Comparison of ENCODE assay signal across 1 cellular context in the genomic region with DNA sequence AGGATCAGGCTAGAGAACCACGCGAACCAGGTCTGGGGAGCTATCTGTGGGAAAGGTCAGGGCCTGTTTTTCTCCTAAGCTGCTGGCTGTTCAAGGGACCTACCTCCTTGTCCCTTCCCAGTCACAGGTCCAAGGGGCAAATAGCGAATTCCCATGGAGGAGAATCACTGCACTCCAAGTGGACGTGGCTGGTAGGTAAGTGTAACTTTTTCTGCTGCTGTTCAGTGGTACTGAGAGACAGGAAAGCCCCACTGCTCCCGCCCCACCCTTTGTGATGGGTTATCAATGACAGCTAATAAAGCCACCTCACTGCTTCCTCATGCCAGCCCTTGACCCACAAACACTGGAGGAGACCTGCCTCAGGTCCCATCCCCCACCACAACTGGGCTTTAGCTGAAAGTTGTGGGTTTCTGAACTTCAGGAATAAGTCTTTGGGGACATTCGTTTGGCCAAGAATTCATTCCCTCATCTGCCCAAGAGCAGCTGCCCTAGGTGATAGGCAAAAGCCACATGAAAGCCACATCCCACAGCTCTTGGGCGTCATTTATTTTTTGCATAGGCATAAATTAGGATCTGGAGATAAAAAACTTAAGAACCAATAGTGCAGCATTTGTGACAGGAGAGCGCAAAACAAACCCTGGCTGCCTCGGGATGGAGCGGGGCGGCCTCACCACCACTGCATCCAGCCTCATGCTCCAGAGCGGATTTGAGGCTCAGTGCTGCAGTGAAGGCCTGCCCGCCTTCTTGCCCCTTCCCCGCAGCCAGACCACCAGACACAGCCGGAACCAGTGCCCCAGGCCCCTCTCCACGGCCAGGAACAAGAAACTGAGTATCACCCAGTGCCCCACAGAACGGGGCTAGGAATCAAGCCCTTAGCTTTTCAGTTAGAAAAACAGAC.
TF ChIP-seq lines count a peak whose summit lies in the region.

No MANE protein-coding gene starts in this region.

TF ChIP-seq in endothelial cell of umbilical vein, 7 proteins besides CTCF, POLR2A, EP300 and RAD21:
- TF ChIP-seq, protein P1, sequence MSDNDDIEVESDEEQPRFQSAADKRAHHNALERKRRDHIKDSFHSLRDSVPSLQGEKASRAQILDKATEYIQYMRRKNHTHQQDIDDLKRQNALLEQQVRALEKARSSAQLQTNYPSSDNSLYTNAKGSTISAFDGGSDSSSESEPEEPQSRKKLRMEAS (IDR thresholded peaks at IDR 0.05; ENCODE audit: insufficient read depth, insufficient read length): no peak
- TF ChIP-seq MYC (IDR thresholded peaks at IDR 0.05; ENCODE audit: low read depth, low read length): no peak
- no peak for TF ChIP-seq JUN (IDR thresholded peaks at IDR 0.05; ENCODE audit: borderline replicate concordance, insufficient read depth, insufficient read length, low read depth)
- no peak for TF ChIP-seq EZH2 (IDR thresholded peaks at IDR 0.05; ENCODE audit: borderline replicate concordance, low read depth, low read length, severe bottlenecking)
TF ChIP-seq in endothelial cell of umbilical vein: peak in this region for 0.
